Comparison of ENCODE assay signal across 14 cellular contexts in genomic region chr3:94593531-94594150, GRCh38.
DNase-seq lines count a peak whose midpoint lies in the region; TF ChIP-seq lines count a peak whose summit lies in the region.
"Had no signal": no experiment of that assay in that cellular context is flagged by ENCODE, and none has a peak within 500 bp of the region (broad histone marks: within the 10 kb centered on the region; RNA-seq: fewer than 3 reads in every experiment).

No MANE protein-coding gene starts in this region.

- TF ChIP-seq EP300 in transverse colon (IDR thresholded peaks at IDR 0.05; ENCODE audit: low read depth), result no peak

- no peaks in the 10 kb centered on the region for H3K4me1 ChIP-seq in transverse colon
- H3K4me1 ChIP-seq: HAP-1 had no signal

- DNase-seq in COLO829 (ENCODE audit: low spot score) (peak; percentile 91), Kasumi-1 (lab: John Stamatoyannopoulos, UW) (peak; percentile 12 to 42), SK-MEL-5 (ENCODE audit: low read depth, low spot score) (peak; percentile 21), cerebellum (ENCODE audit: low spot score) (peak; percentile 47), transverse colon (no peak), coronary artery (ENCODE audit: low spot score) (no peak)
- DNase-seq in activated CD4-positive, CD25-positive, alpha-beta regulatory T cell (lab: John Stamatoyannopoulos, UW), result no peak
- DNase-seq: CD8-positive, alpha-beta T cell; COR-L47; DMS 273 treated with DMSO at 0.1 percent for 48 hours; GDM1; GM23248 had no signal

- H3K36me3 ChIP-seq in transverse colon, result no peaks in the 10 kb centered on the region
- H3K36me3 ChIP-seq: BLaER1 treated with 17β-estradiol and CSF1 and Interleukin-3, amounts not matched to agents 10 nM and 100 nM; HAP-1 had no signal

- no peak overlapping the region for H3K27ac ChIP-seq in transverse colon
- no peak overlapping the region for H3K27ac ChIP-seq in coronary artery
- H3K27ac ChIP-seq: BLaER1 treated with 17β-estradiol and CSF1 and Interleukin-3, amounts not matched to agents 10 nM and 100 nM; GM23248 had no signal

- TF ChIP-seq CTCF in transverse colon (IDR thresholded peaks at IDR 0.05), result no peak
- TF ChIP-seq CTCF in coronary artery (IDR thresholded peaks at IDR 0.05), result no peak

- no peaks in the 10 kb centered on the region for H3K27me3 ChIP-seq in transverse colon
- H3K27me3 ChIP-seq: BLaER1 treated with 17β-estradiol and CSF1 and Interleukin-3, amounts not matched to agents 10 nM and 100 nM had no signal

- in situ Hi-C loops in SK-MEL-5 (cut with HindIII; ENCODE audit: low pct_unique_long_range_greater_than_20kb, low sequenced_read_pairs) (no loop called here), transverse colon (cut with MboI; ENCODE audit: low pct_ligation_motif_present in 1 of 4, low pct_unique_long_range_greater_than_20kb in 1 of 4, low sequenced_read_pairs in 3 of 4) (no loop called here)

- no peaks in the 10 kb centered on the region for H3K9me3 ChIP-seq in transverse colon
- H3K9me3 ChIP-seq: BLaER1 treated with 17β-estradiol and CSF1 and Interleukin-3, amounts not matched to agents 10 nM and 100 nM; HAP-1 had no signal

- intact Hi-C loops in transverse colon (cut with DNase I; ENCODE audit: low total_unique reads), result no loop called here

- 82 to 95% methylated on average over 1 of the region's 1 CpG for WGBS in transverse colon (ENCODE audit: low coverage in 1 of 2), 2 donors

- no peak for TF ChIP-seq POLR2A in transverse colon (IDR thresholded peaks at IDR 0.05)

- no peak overlapping the region for H3K4me3 ChIP-seq in transverse colon
- no peak overlapping the region for H3K4me3 ChIP-seq in coronary artery
- H3K4me3 ChIP-seq: BLaER1 treated with 17β-estradiol and CSF1 and Interleukin-3, amounts not matched to agents 10 nM and 100 nM; GM23248; HAP-1 had no signal

Comparison
In these comparisons a context has a peak if more than half of its experiments do, and no peak if none do; other contexts are left out.
1. DNase-seq: peak in COLO829 (single experiment), Kasumi-1 (2 of 2), SK-MEL-5 (single experiment) and cerebellum (single experiment); none in transverse colon (single experiment), activated CD4-positive, CD25-positive, alpha-beta regulatory T cell (0 of 4) and coronary artery (single experiment).